ENCODE assay signal across 12 cellular contexts in the genomic region with DNA sequence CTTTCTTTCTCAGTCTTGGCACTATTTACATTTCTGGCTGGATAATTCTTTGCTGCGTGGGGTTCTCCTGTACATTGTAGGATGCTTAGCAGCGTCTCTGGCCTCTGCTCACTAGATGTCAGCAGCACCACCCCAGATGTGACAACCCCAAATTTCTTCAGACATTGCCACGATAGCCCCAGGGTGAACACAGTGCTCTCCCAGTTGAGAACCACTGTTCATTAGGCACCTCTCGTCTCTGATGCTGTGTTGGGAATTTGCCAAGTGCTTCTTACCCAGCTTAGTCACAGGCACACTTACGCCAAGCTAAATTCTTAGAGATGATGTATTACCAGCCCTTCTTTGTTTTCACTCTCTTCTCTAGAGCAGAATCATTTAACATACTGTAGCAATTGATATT. TPM values are rescaled to one million over a fixed set of nuclear protein-coding genes. Genes with fewer than 3 reads are reported as not detected.
DNase-seq lines count a peak whose midpoint lies in the region; ATAC-seq and TF ChIP-seq lines count a peak whose summit lies in the region.
"Had no signal": no experiment of that assay in that cellular context is flagged by ENCODE, and none has a peak within 500 bp of the region (broad histone marks: within the 10 kb centered on the region; RNA-seq: fewer than 3 reads in every experiment).

No MANE protein-coding gene starts in this region.

- ATAC-seq in sciatic nerve, result no peak
- ATAC-seq in lower lobe of right lung, result no peak
- ATAC-seq: stimulated activated naive CD8-positive, alpha-beta T cell treated with anti-CD3 and anti-CD28 coated beads, Interleukin-15, Interleukin-2, amounts not matched to agents 100 U/mL and 50 U/mL, for 24 hours had no signal

- TF ChIP-seq CTCF in GM12875 (IDR thresholded peaks at IDR 0.05; ENCODE audit: borderline replicate concordance, insufficient read depth, low read depth, low read length), result 0 out of 2 replicates have a peak, but pooled peaks have one; percentile 7
- no peak for TF ChIP-seq CTCF in lower lobe of right lung (IDR thresholded peaks at IDR 0.05)

- intact Hi-C loops in sciatic nerve (cut with DNase I), result no loop called here
- intact Hi-C loops in lower lobe of right lung (cut with DNase I), result no loop called here

- no peak overlapping the region for H3K27ac ChIP-seq in lower lobe of right lung

- H3K4me3 ChIP-seq in GM12875 (ENCODE audit: low read depth, low read length) (no peak overlapping the region), lower lobe of right lung (no peak overlapping the region)

- H3K27me3 ChIP-seq in lower lobe of right lung (ENCODE audit: low read depth), result no peaks in the 10 kb centered on the region

- H3K9me3 ChIP-seq in lower lobe of right lung, result no peaks in the 10 kb centered on the region

- peaks cover 3% of the 10 kb centered on the region for H3K4me1 ChIP-seq in lower lobe of right lung

- peaks cover 11% of the 10 kb centered on the region for H3K36me3 ChIP-seq in lower lobe of right lung

- DNase-seq in amniotic stem cell (lab: John Stamatoyannopoulos, UW), result peak; percentile 24
- peak; percentile 81 for DNase-seq in non-pigmented ciliary epithelial cell (ENCODE audit: low read depth)
- DNase-seq in sciatic nerve (ENCODE audit: low spot score), result no peak
- no peak for DNase-seq in activated effector memory CD4-positive, alpha-beta T cell treated with anti-CD3 and anti-CD28 coated beads, Interleukin-2, amount 50 U/mL, for 16 hours
- DNase-seq in lower lobe of right lung, result no peak
- DNase-seq: activated B cell treated with CpG ODN at 0.5 μM for 24 hours; activated naive CD4-positive, alpha-beta T cell; NCI-H1092; RPMI8226; stimulated activated naive CD8-positive, alpha-beta T cell treated with anti-CD3 and anti-CD28 coated beads, Interleukin-15, Interleukin-2, amounts not matched to agents 100 U/mL and 50 U/mL, for 24 hours had no signal

RNA-seq across cellular contexts. Expression of a gene that starts 9.4 kb away (rescaled TPM):
- total RNA-seq in sciatic nerve (3.3 TPM), lower lobe of right lung (3.7 TPM)

RNA-seq across cellular contexts. Expression of a gene that starts 19.0 kb away (rescaled TPM):
- total RNA-seq in sciatic nerve (7.2 TPM), lower lobe of right lung (13.7 TPM)

RNA-seq across cellular contexts. Expression of a gene that starts 25.2 kb away (rescaled TPM):
- total RNA-seq in sciatic nerve, result not detected
- not detected for total RNA-seq in lower lobe of right lung
- total RNA-seq: activated B cell treated with CpG ODN at 0.5 μM for 24 hours, mesenteric fat pad had no signal

RNA-seq across cellular contexts. Expression of a gene that starts 57.5 kb away (rescaled TPM):
- total RNA-seq in sciatic nerve, result 0.89 TPM
- 0.35 TPM for total RNA-seq in lower lobe of right lung
- total RNA-seq: mesenteric fat pad had no signal

Comparison
In these comparisons a context has a peak if more than half of its experiments do, and no peak if none do; other contexts are left out.
1. DNase-seq: peak in amniotic stem cell (single experiment) and non-pigmented ciliary epithelial cell (single experiment); none in sciatic nerve (single experiment), activated effector memory CD4-positive, alpha-beta T cell treated with anti-CD3 and anti-CD28 coated beads, Interleukin-2, amount 50 U/mL, for 16 hours (single experiment) and lower lobe of right lung (single experiment).